24 cellular contexts compared by ENCODE assay signal in the genomic region with DNA sequence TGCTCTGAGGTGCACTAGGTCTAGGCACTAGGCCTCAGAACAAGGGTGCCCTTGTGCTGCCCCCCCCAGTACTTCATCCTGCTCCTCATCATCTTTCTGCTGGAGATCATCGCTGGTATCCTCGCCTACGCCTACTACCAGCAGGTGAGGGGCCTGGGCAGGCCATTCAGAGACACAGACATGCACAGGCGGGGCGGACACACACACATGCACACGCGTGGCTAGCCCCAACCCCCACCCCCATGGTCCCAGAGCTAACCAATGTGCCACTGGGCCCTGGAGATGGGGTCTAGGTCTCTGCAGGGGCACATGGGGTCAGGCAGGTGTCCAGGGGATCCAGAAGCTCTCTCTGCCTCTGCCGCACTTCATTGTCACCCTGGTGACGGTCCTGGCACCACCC. TPM values are rescaled to one million over a fixed set of nuclear protein-coding genes. Genes with fewer than 3 reads are reported as not detected.
DNase-seq lines count a peak whose midpoint lies in the region; ATAC-seq and TF ChIP-seq lines count a peak whose summit lies in the region.
"Had no signal": no experiment of that assay in that cellular context is flagged by ENCODE, and none has a peak within 500 bp of the region (broad histone marks: within the 10 kb centered on the region; RNA-seq: fewer than 3 reads in every experiment).

No MANE protein-coding gene starts in this region.

- H3K4me3 Mint-ChIP-seq in MCF 10A (ENCODE audit: unreplicated experiment): no peak overlapping the region
- H3K4me3 Mint-ChIP-seq: activated CD4-positive, alpha-beta memory T cell treated with anti-CD3 and anti-CD28 coated beads for 36 hours; CD8-positive, alpha-beta memory T cell; memory B cell had no signal

- 74 to 85% (median 83%) methylated on average over 9 of the region's 9 CpGs for WGBS in psoas muscle, 3 donors

- no peak for ATAC-seq in psoas muscle
- ATAC-seq: activated CD4-positive, CD25-positive, alpha-beta regulatory T cell treated with anti-CD3 and anti-CD28 coated beads, Interleukin-2, amount 50 U/mL, for 24 hours; activated naive CD4-positive, alpha-beta T cell treated with anti-CD3 and anti-CD28 coated beads, Interleukin-2, amount 50 U/mL, for 72 hours had no signal

- no peak for DNase-seq in breast epithelium (ENCODE audit: low spot score in 2 of 2)
- no peak for DNase-seq in MCF 10A (ENCODE audit: unreplicated experiment)
- DNase-seq in psoas muscle: no peak
- no peak for DNase-seq in HK-2 (ENCODE audit: unreplicated experiment)
- DNase-seq in medulla oblongata (ENCODE audit: extremely low spot score): no peak
- DNase-seq: activated CD4-positive, alpha-beta memory T cell treated with anti-CD3 and anti-CD28 coated beads for 36 hours; activated CD8-positive, alpha-beta memory T cell treated with anti-CD3 and anti-CD28 coated beads, Interleukin-2, amount 50 U/mL, for 48 hours; CD8-positive, alpha-beta memory T cell; DMS53; glutamatergic neuron; NCI-H1436 treated with DMSO at 0.1 percent for 48 hours; OCI-M1; SIG-M5; substantia nigra had no signal

- H3K36me3 Mint-ChIP-seq in MCF 10A (ENCODE audit: insufficient read depth, unreplicated experiment): peaks cover 80% of the 10 kb centered on the region

- CTCF ChIA-PET in MCF 10A (lab: Yijun Ruan, JAX): no interaction called here

- H3K36me3 ChIP-seq in breast epithelium (no peaks in the 10 kb centered on the region), psoas muscle (ENCODE audit: insufficient read depth in 1 of 2, low read depth in 1 of 2) (peaks cover 3 to 55% of the 10 kb centered on the region in 2 donors)

- H3K27me3 ChIP-seq in breast epithelium: no peaks in the 10 kb centered on the region
- H3K27me3 ChIP-seq in psoas muscle (ENCODE audit: insufficient read depth in 3 of 3, low read length in 2 of 3): peaks cover 0 to under 1% (median 0%) of the 10 kb centered on the region in 3 donors

- intact Hi-C loops in breast epithelium (cut with DNase I; ENCODE audit: low total_unique reads): no loop called here
- intact Hi-C loops in MCF 10A (cut with micrococcal nuclease): no loop called here
- intact Hi-C loops in psoas muscle (cut with DNase I): no loop called here

- H3K27ac Mint-ChIP-seq in MCF 10A (ENCODE audit: low read depth, unreplicated experiment): no peak overlapping the region
- H3K27ac Mint-ChIP-seq: activated CD4-positive, alpha-beta memory T cell treated with anti-CD3 and anti-CD28 coated beads for 36 hours; activated T-helper 2 cell treated with anti-CD3 and anti-CD28 coated beads, Interferon-gamma antibody, Interleukin-2, Interleukin-4, amounts not matched to agents 10 μg/mL and 5 μg/mL and 100 μg/mL, durations not matched to agents 14 hours and 24 hours and 36 hours; memory B cell had no signal

- TF ChIP-seq CTCF in breast epithelium (IDR thresholded peaks at IDR 0.05): no peak
- no peak for TF ChIP-seq CTCF in MCF 10A (IDR thresholded peaks at IDR 0.05; ENCODE audit: unreplicated experiment)
- TF ChIP-seq CTCF in psoas muscle (IDR thresholded peaks at IDR 0.05): no peak

- H3K4me3 ChIP-seq in breast epithelium (no peak overlapping the region), psoas muscle (no peak overlapping the region)
- H3K4me3 ChIP-seq: prostate gland, skin epidermis had no signal

- POLR2A ChIA-PET in MCF 10A (lab: Yijun Ruan, JAX): interaction anchor here (0.6 to 11.4 kb wide), 6 partner anchors 8 to 1677 kb away, joined by 3 to 274 read pairs (median 3); a partner anchor contains a TSS

- no peaks in the 10 kb centered on the region for H3K9me3 Mint-ChIP-seq in MCF 10A (ENCODE audit: unreplicated experiment)
- H3K9me3 Mint-ChIP-seq: activated CD4-positive, alpha-beta memory T cell treated with anti-CD3 and anti-CD28 coated beads for 36 hours; activated naive CD4-positive, alpha-beta T cell treated with anti-CD3 and anti-CD28 coated beads, Interleukin-2, amount 50 U/mL, for 72 hours; activated T-helper 2 cell treated with anti-CD3 and anti-CD28 coated beads, Interferon-gamma antibody, Interleukin-2, Interleukin-4, amounts not matched to agents 10 μg/mL and 5 μg/mL and 100 μg/mL, durations not matched to agents 14 hours and 24 hours and 36 hours; CD8-positive, alpha-beta memory T cell; memory B cell had no signal

- H3K4me1 ChIP-seq in breast epithelium (peaks cover 13 to 27% of the 10 kb centered on the region in 2 donors), psoas muscle (peaks cover 51% of the 10 kb centered on the region)

- no peaks in the 10 kb centered on the region for H3K27me3 Mint-ChIP-seq in MCF 10A (ENCODE audit: insufficient read depth, unreplicated experiment)
- H3K27me3 Mint-ChIP-seq: CD8-positive, alpha-beta memory T cell; memory B cell had no signal

- peaks cover 30% of the 10 kb centered on the region for H3K4me1 Mint-ChIP-seq in MCF 10A (ENCODE audit: insufficient read depth, unreplicated experiment)

- no TSS peak for BruUV-seq in MCF 10A (replicated peaks; lab: Mats Ljungman, UMichigan)

- TF ChIP-seq POLR2A in breast epithelium (IDR thresholded peaks at IDR 0.05): no peak
- 0 out of 2 replicates have a peak, but pooled peaks have one; percentile 13 for TF ChIP-seq POLR2A in Raji (IDR thresholded peaks at IDR 0.05; ENCODE audit: insufficient read depth, low read depth, low read length)

- peak overlapping the region; percentile 73 to 93 for H3K27ac ChIP-seq in breast epithelium
- peak overlapping the region; percentile 30 for H3K27ac ChIP-seq in psoas muscle
- H3K27ac ChIP-seq: KMS-11, neutrophil, prostate gland, skin epidermis had no signal

- H3K9me3 ChIP-seq in breast epithelium (no peaks in the 10 kb centered on the region), psoas muscle (no peaks in the 10 kb centered on the region)
- H3K9me3 ChIP-seq: neutrophil, prostate gland had no signal

RNA-seq across cellular contexts. Expression of a gene that starts 3.9 kb away (rescaled TPM):
- 100 to 1,000 TPM; 209 to 847 (median 343) TPM for total RNA-seq in breast epithelium
- total RNA-seq in MCF 10A (2022): 404 and 412 TPM in 2 replicates
- total RNA-seq in psoas muscle: 100 to 1,000 TPM; 149 to 175 (median 161) TPM
- 100 to 1,000 TPM; 158 to 358 (median 224) TPM for polyA plus RNA-seq in psoas muscle

RNA-seq across cellular contexts. Expression of a gene that starts 5.6 kb away (rescaled TPM):
- 100 to 1,000 TPM in 1 of 3 donors, 10 to 100 TPM in 2; 51.8 to 126 (median 96.7) TPM for total RNA-seq in breast epithelium
- 96.9 and 118 TPM in 2 replicates for total RNA-seq in MCF 10A (2022)
- total RNA-seq in psoas muscle: 100 to 1,000 TPM; 113 to 205 (median 156) TPM
- 100 to 1,000 TPM; 114 to 178 (median 176) TPM for polyA plus RNA-seq in psoas muscle

RNA-seq across cellular contexts. Expression of a gene that starts 6.0 kb away (rescaled TPM):
- total RNA-seq in breast epithelium (100 to 1,000 TPM in 2 of 3 donors, 10 to 100 TPM in 1; 72.4 to 217 (median 107) TPM), MCF 10A (2022) (118 and 148 TPM in 2 replicates), psoas muscle (10 to 100 TPM; 13.9 to 22.1 (median 16.8) TPM)
- 10 to 100 TPM; 11.4 to 38.5 (median 25.1) TPM for polyA plus RNA-seq in psoas muscle

RNA-seq across cellular contexts. Expression of a gene that starts 9.0 kb away (rescaled TPM):
- total RNA-seq in breast epithelium (100 to 1,000 TPM in 1 of 3 donors, 10 to 100 TPM in 2; 14.7 to 152 (median 86.2) TPM), MCF 10A (2022) (1.2 and 1.9 TPM in 2 replicates), psoas muscle (1 to 10 TPM; 2.4 to 8.9 (median 4.1) TPM)
- polyA plus RNA-seq in psoas muscle: 1 to 10 TPM; 1.9 to 6.4 (median 2.8) TPM
- total RNA-seq: A172 had no signal
- polyA plus RNA-seq: CD8-positive, alpha-beta memory T cell had no signal

RNA-seq across cellular contexts. Expression of a gene that starts 18.0 kb away (rescaled TPM):
- total RNA-seq in breast epithelium: 100 to 1,000 TPM; 103 to 266 (median 109) TPM
- 100 and 112 TPM in 2 replicates for total RNA-seq in MCF 10A (2022)
- total RNA-seq in psoas muscle: 100 to 1,000 TPM; 125 to 247 (median 175) TPM
- 10 to 100 TPM; 64.8 to 87.9 (median 83.8) TPM for polyA plus RNA-seq in psoas muscle
